9 cellular contexts compared by ENCODE assay signal in the genomic region with DNA sequence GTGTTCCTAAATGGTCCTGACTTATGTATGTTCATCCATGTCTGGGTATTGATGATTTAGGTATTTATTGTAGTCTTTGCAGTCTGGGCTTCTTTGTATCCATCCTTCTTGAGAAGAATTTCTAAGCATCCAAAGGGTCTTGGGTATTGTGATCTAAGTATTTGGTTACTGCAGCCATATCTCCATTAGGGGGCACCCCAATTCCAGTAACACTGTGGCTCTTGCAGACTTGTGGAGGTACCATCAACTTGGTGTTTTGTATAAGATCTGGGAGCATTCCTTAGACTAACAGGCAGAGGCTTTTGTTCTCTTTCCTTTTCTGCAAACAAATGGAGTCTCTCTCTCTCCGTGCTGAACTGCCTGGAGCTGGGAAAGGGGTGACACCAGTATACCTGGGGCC.
A peak's percentile ranks its signal among the peaks of the same experiment; 100 is the strongest.
DNase-seq lines count a peak whose midpoint lies in the region; ATAC-seq, FAIRE-seq and TF ChIP-seq lines count a peak whose summit lies in the region.
"Had no signal": no experiment of that assay in that cellular context is flagged by ENCODE, and none has a peak within 500 bp of the region (broad histone marks: within the 10 kb centered on the region; RNA-seq: fewer than 3 reads in every experiment).

No MANE protein-coding gene starts in this region.

- peak; percentile 64 for FAIRE-seq in G401.6 (lab: Jason Lieb, UNC)

- CTCF ChIA-PET in AG04450 (lab: Charles Lee), result no interaction called here

- H3K9ac ChIP-seq in NT2/D1 (ENCODE audit: insufficient read length, low read depth), result no peak overlapping the region

- DNase-seq in AG04450 (ENCODE audit: low read depth, low spot score) (no peak), NT2/D1 (ENCODE audit: low read depth, low spot score) (peak; percentile 56), epithelial cell of proximal tubule (ENCODE audit: low read depth) (no peak), AG20443 (ENCODE audit: low spot score) (no peak), coronary artery (ENCODE audit: low spot score) (no peak), SHP77 (lab: John Stamatoyannopoulos, UW) (no peak)
- no peak for DNase-seq in stimulated activated effector memory CD8-positive, alpha-beta T cell treated with anti-CD3 and anti-CD28 coated beads, Interleukin-12 subunit alpha, Interleukin-12 subunit beta, amount 100 ng/mL, for 72 hours (ENCODE audit: low spot score in 2 of 2)

- H3K27ac Mint-ChIP-seq in stimulated activated effector memory CD8-positive, alpha-beta T cell treated with anti-CD3 and anti-CD28 coated beads, Interleukin-12 subunit alpha, Interleukin-12 subunit beta, amount 100 ng/mL, for 72 hours, result no peak overlapping the region
- H3K27ac Mint-ChIP-seq: stimulated activated naive CD8-positive, alpha-beta T cell treated with anti-CD3 and anti-CD28 coated beads, Interleukin-15, amount 100 ng/mL, for 72 hours had no signal

- POLR2A ChIA-PET in AG04450 (lab: Yijun Ruan, JAX), result no interaction called here

- no peaks in the 10 kb centered on the region for H3K4me1 ChIP-seq in NT2/D1 (ENCODE audit: insufficient read depth, insufficient read length)

- TF ChIP-seq CTCF in AG04450 (IDR thresholded peaks at IDR 0.05; ENCODE audit: low read depth, low read length) (peak; percentile 20; the same call in 1 of the 2 replicates), epithelial cell of proximal tubule (conservative IDR thresholded peaks at IDR 0.05; ENCODE audit: low read depth, low read length) (peak; percentile 29), coronary artery (IDR thresholded peaks at IDR 0.05) (no peak)

- no peaks in the 10 kb centered on the region for H3K36me3 Mint-ChIP-seq in stimulated activated effector memory CD8-positive, alpha-beta T cell treated with anti-CD3 and anti-CD28 coated beads, Interleukin-12 subunit alpha, Interleukin-12 subunit beta, amount 100 ng/mL, for 72 hours

- no peak overlapping the region for H3K4me3 Mint-ChIP-seq in stimulated activated effector memory CD8-positive, alpha-beta T cell treated with anti-CD3 and anti-CD28 coated beads, Interleukin-12 subunit alpha, Interleukin-12 subunit beta, amount 100 ng/mL, for 72 hours
- H3K4me3 Mint-ChIP-seq: stimulated activated naive CD8-positive, alpha-beta T cell treated with anti-CD3 and anti-CD28 coated beads, Interleukin-15, amount 100 ng/mL, for 72 hours had no signal

- H3K27me3 ChIP-seq in AG04450 (ENCODE audit: control insufficient read depth, insufficient read depth, low read length) (no peaks in the 10 kb centered on the region), NT2/D1 (ENCODE audit: insufficient read depth, insufficient read length) (no peaks in the 10 kb centered on the region)

- peaks cover 16% of the 10 kb centered on the region for H3K9me3 Mint-ChIP-seq in stimulated activated effector memory CD8-positive, alpha-beta T cell treated with anti-CD3 and anti-CD28 coated beads, Interleukin-12 subunit alpha, Interleukin-12 subunit beta, amount 100 ng/mL, for 72 hours

- H3K27ac ChIP-seq in AG04450 (ENCODE audit: low read depth, low read length), result no peak overlapping the region
- no peak overlapping the region for H3K27ac ChIP-seq in coronary artery

- H3K36me3 ChIP-seq in NT2/D1 (ENCODE audit: insufficient read depth, insufficient read length, low read length), result no peaks in the 10 kb centered on the region

- H3K9me3 ChIP-seq in AG04450 (ENCODE audit: control insufficient read depth, insufficient read depth, low read length) (peaks cover 3% of the 10 kb centered on the region; the same call in 1 of the 2 replicates), NT2/D1 (ENCODE audit: insufficient read depth, low read length) (peaks cover 3% of the 10 kb centered on the region; the same call in 1 of the 2 replicates)

- H3K4me1 Mint-ChIP-seq in stimulated activated effector memory CD8-positive, alpha-beta T cell treated with anti-CD3 and anti-CD28 coated beads, Interleukin-12 subunit alpha, Interleukin-12 subunit beta, amount 100 ng/mL, for 72 hours, result no peaks in the 10 kb centered on the region
- H3K4me1 Mint-ChIP-seq: stimulated activated naive CD8-positive, alpha-beta T cell treated with anti-CD3 and anti-CD28 coated beads, Interleukin-15, amount 100 ng/mL, for 72 hours had no signal

- no peak for ATAC-seq in stimulated activated effector memory CD8-positive, alpha-beta T cell treated with anti-CD3 and anti-CD28 coated beads, Interleukin-12 subunit alpha, Interleukin-12 subunit beta, amount 100 ng/mL, for 72 hours
- ATAC-seq: stimulated activated naive CD8-positive, alpha-beta T cell treated with anti-CD3 and anti-CD28 coated beads, Interleukin-15, amount 100 ng/mL, for 72 hours had no signal

- H3K4me3 ChIP-seq in AG04450 (ENCODE audit: low read depth, low read length) (no peak overlapping the region), NT2/D1 (ENCODE audit: insufficient read length, low read depth) (no peak overlapping the region), epithelial cell of proximal tubule (ENCODE audit: low read depth, low read length) (no peak overlapping the region), coronary artery (no peak overlapping the region)
